16 cellular contexts compared by ENCODE assay signal in genomic region chr1:69305621-69306020, GRCh38.
DNase-seq lines count a peak whose midpoint lies in the region; ATAC-seq and TF ChIP-seq lines count a peak whose summit lies in the region.
"Had no signal": no experiment of that assay in that cellular context is flagged by ENCODE, and none has a peak within 500 bp of the region (broad histone marks: within the 10 kb centered on the region; RNA-seq: fewer than 3 reads in every experiment).

No MANE protein-coding gene starts in this region.

- no peak overlapping the region for H2BK12ac ChIP-seq in H9 (ENCODE audit: insufficient read length, low read depth, low read length)

- H3K56ac ChIP-seq in H9 (ENCODE audit: insufficient read length, low read depth, low read length), result no peak overlapping the region

- H3K9me3 Mint-ChIP-seq in H9, result no peaks in the 10 kb centered on the region; a peak in 2 of 5 replicates

- POLR2A ChIA-PET in PC-3 (lab: Charles Lee; ENCODE audit: unreplicated experiment), result no interaction called here

- H4K8ac ChIP-seq in H9 (replicated peaks; ENCODE audit: insufficient read length, low read depth, low read length), result no peak overlapping the region

- no peak overlapping the region for H2BK20ac ChIP-seq in H9 (ENCODE audit: low read depth, low read length, poor library complexity, severe bottlenecking)

- DNase-seq in ELF-1 (ENCODE audit: low read depth, low spot score) (peak; percentile 21), H9 (peak; percentile 69), PC-3 (peak; percentile 23), fibroblast of mammary gland (ENCODE audit: low read depth) (no peak), NCI-H524 (lab: John Stamatoyannopoulos, UW) (no peak)
- no peak for DNase-seq in activated CD8-positive, alpha-beta memory T cell treated with anti-CD3 and anti-CD28 coated beads for 24 hours
- no peak for DNase-seq in activated T-cell treated with anti-CD3 and anti-CD28 coated beads, Interleukin-2, amount 50 U/mL, for 48 hours
- DNase-seq in activated CD8-positive, alpha-beta memory T cell treated with anti-CD3 and anti-CD28 coated beads, Interleukin-2, amount 50 U/mL, for 4 hours, result no peak
- DNase-seq: activated effector memory CD4-positive, alpha-beta T cell treated with Interleukin-2 at 50 U/mL for 16 hours; CD4-positive, CD25-positive, alpha-beta regulatory T cell; foreskin melanocyte; GDM1; NCI-H187; substantia nigra; T-cell had no signal

- no TSS peak for BruUV-seq in PC-3 (replicated peaks; lab: Mats Ljungman, UMichigan)

- H3K4me1 ChIP-seq in H9 (ENCODE audit: insufficient read depth, low read length) (no peaks in the 10 kb centered on the region), PC-3 (ENCODE audit: insufficient read depth, low read length) (no peaks in the 10 kb centered on the region)
- H3K4me1 ChIP-seq: ascending aorta had no signal

- H3K9me3 ChIP-seq in H9 (ENCODE audit: control insufficient read depth, low read depth, low read length) (no peaks in the 10 kb centered on the region), PC-3 (ENCODE audit: low read length) (no peaks in the 10 kb centered on the region)

- H3K23ac ChIP-seq in H9 (ENCODE audit: insufficient read length, low read depth, low read length), result no peak overlapping the region

- no peaks in the 10 kb centered on the region for H3K36me3 ChIP-seq in PC-3 (ENCODE audit: low read depth, low read length)
- H3K36me3 ChIP-seq: ascending aorta had no signal

- H4K20me1 ChIP-seq in H9 (ENCODE audit: control insufficient read depth, insufficient read depth, insufficient read length) (no peaks in the 10 kb centered on the region), PC-3 (ENCODE audit: low read length) (no peaks in the 10 kb centered on the region)

- no peaks in the 10 kb centered on the region for H3K9me2 ChIP-seq in PC-3 (replicated peaks; ENCODE audit: low read length)

- no peaks in the 10 kb centered on the region for H3K27me3 ChIP-seq in H9 (ENCODE audit: insufficient read depth, low read length)
- H3K27me3 ChIP-seq in PC-3 (ENCODE audit: low read length), result no peaks in the 10 kb centered on the region
- H3K27me3 ChIP-seq: ascending aorta had no signal

- no peak overlapping the region for H3T11ph ChIP-seq in H9 (ENCODE audit: low read length)

- H3K18ac ChIP-seq in H9 (ENCODE audit: insufficient read length, low read depth, low read length), result no peak overlapping the region

- no peak overlapping the region for H4K91ac ChIP-seq in H9 (ENCODE audit: insufficient read length, low read depth, low read length)

- no peak overlapping the region for H3K27ac ChIP-seq in H9 (ENCODE audit: insufficient read length, low read depth, low read length)
- no peak overlapping the region for H3K27ac ChIP-seq in PC-3 (ENCODE audit: low read length)
- H3K27ac ChIP-seq: ascending aorta had no signal

- no peaks in the 10 kb centered on the region for H3K36me3 Mint-ChIP-seq in H9 (ENCODE audit: insufficient read depth in 1 of 3, low read depth in 3 of 3)
- H3K36me3 Mint-ChIP-seq: CD4-positive, CD25-positive, alpha-beta regulatory T cell; T-cell had no signal

- peaks cover 2 to 3% of the 10 kb centered on the region in 2 experiments; a peak in 3 of 4 replicates for H3K4me1 Mint-ChIP-seq in H9
- H3K4me1 Mint-ChIP-seq: CD4-positive, CD25-positive, alpha-beta regulatory T cell; T-cell had no signal

- H3K79me2 ChIP-seq in H9 (ENCODE audit: insufficient read depth, low read length) (no peaks in the 10 kb centered on the region), PC-3 (ENCODE audit: low read length) (no peaks in the 10 kb centered on the region)

- H3K4ac ChIP-seq in H9 (ENCODE audit: low read depth, low read length), result no peak overlapping the region

- H3K23me2 ChIP-seq in H9 (ENCODE audit: insufficient read length, low read depth, low read length, poor library complexity, severe bottlenecking), result no peaks in the 10 kb centered on the region

- H3F3A ChIP-seq in PC-3 (ENCODE audit: low read length, unreplicated experiment), result no peaks in the 10 kb centered on the region

- no peak overlapping the region for H3K14ac ChIP-seq in H9 (ENCODE audit: insufficient read depth, low read length)

- CTCF ChIA-PET in PC-3 (lab: Charles Lee), result no interaction called here

- H2BK15ac ChIP-seq in H9 (ENCODE audit: low read depth, low read length), result no peak overlapping the region

- ATAC-seq in PC-3, result no peak
- ATAC-seq: T-cell had no signal

- no peak overlapping the region for H3K27ac Mint-ChIP-seq in H9
- H3K27ac Mint-ChIP-seq: CD4-positive, CD25-positive, alpha-beta regulatory T cell; T-cell had no signal

- H3K27me3 Mint-ChIP-seq in H9 (ENCODE audit: low read depth), result no peaks in the 10 kb centered on the region; the same call in 1 of the 2 replicates
- H3K27me3 Mint-ChIP-seq: CD4-positive, CD25-positive, alpha-beta regulatory T cell; T-cell had no signal

- no peak overlapping the region for H2BK120ac ChIP-seq in H9 (ENCODE audit: low read depth, low read length, poor library complexity, severe bottlenecking)

- H3K4me3 ChIP-seq in PC-3 (ENCODE audit: low read length) (no peak overlapping the region), fibroblast of mammary gland (ENCODE audit: control insufficient read depth, low read depth, low read length) (no peak overlapping the region)
- H3K4me3 ChIP-seq: ascending aorta had no signal

- H2AK5ac ChIP-seq in H9 (ENCODE audit: insufficient read length, low read length), result no peak overlapping the region

- WGBS in H9 (ENCODE audit: extremely low coverage, insufficient read length, low lambda C conversion rate), result no CpG with 5 or more reads among the region's 7 CpGs

- H2AFZ ChIP-seq in H9 (ENCODE audit: low read length) (no peak overlapping the region), PC-3 (ENCODE audit: low read length) (no peak overlapping the region)

- H2BK5ac ChIP-seq in H9 (ENCODE audit: insufficient read length, low read length), result no peak overlapping the region

- no peak overlapping the region for H3K4me2 ChIP-seq in H9 (ENCODE audit: insufficient read depth, insufficient read length, low read length)
- H3K4me2 ChIP-seq in PC-3 (ENCODE audit: low read length), result no peak overlapping the region

- H3K9ac ChIP-seq in H9 (ENCODE audit: extremely low read depth, insufficient read length, low read length) (no peak overlapping the region), PC-3 (ENCODE audit: low read length) (no peak overlapping the region)

- TF ChIP-seq CTCF in H9 (conservative IDR thresholded peaks at IDR 0.05), result peak; percentile 83
- peak; percentile 46 for TF ChIP-seq CTCF in PC-3 (conservative IDR thresholded peaks at IDR 0.05; ENCODE audit: low read depth, low read length)
- TF ChIP-seq CTCF in fibroblast of mammary gland (conservative IDR thresholded peaks at IDR 0.05; ENCODE audit: control insufficient read depth, insufficient read depth, low read depth, low read length), result peak; percentile 6

- H4K5ac ChIP-seq in H9 (ENCODE audit: insufficient read length, low read depth, low read length), result no peak overlapping the region

- intact Hi-C loops in PC-3 (cut with micrococcal nuclease), result no loop called here

- no peaks in the 10 kb centered on the region for H3K79me1 ChIP-seq in H9 (ENCODE audit: insufficient read depth, low read depth, low read length, poor library complexity, severe bottlenecking)

- H3K4me3 Mint-ChIP-seq in H9, result no peak overlapping the region
- H3K4me3 Mint-ChIP-seq: CD4-positive, CD25-positive, alpha-beta regulatory T cell; T-cell had no signal

Comparison
In these comparisons a context has a peak if more than half of its experiments do, and no peak if none do; other contexts are left out.
1. DNase-seq: peak in ELF-1 (single experiment), H9 (single experiment) and PC-3 (single experiment); none in fibroblast of mammary gland (single experiment), NCI-H524 (0 of 2), activated CD8-positive, alpha-beta memory T cell treated with anti-CD3 and anti-CD28 coated beads for 24 hours (single experiment), activated T-cell treated with anti-CD3 and anti-CD28 coated beads, Interleukin-2, amount 50 U/mL, for 48 hours (0 of 2) and activated CD8-positive, alpha-beta memory T cell treated with anti-CD3 and anti-CD28 coated beads, Interleukin-2, amount 50 U/mL, for 4 hours (single experiment).
2. CTCF ChIP-seq: peak in every context shown above with its lines; median percentile 83 in H9; 46 in PC-3; 6 in fibroblast of mammary gland.